Comparison of ENCODE assay signal across 11 cellular contexts in genomic region chr20:21182832-21183563, GRCh38. TPM values are rescaled to one million over a fixed set of nuclear protein-coding genes. Genes with fewer than 3 reads are reported as not detected.
DNase-seq lines count a peak whose midpoint lies in the region; ATAC-seq and TF ChIP-seq lines count a peak whose summit lies in the region.
"Had no signal": no experiment of that assay in that cellular context is flagged by ENCODE, and none has a peak within 500 bp of the region (broad histone marks: within the 10 kb centered on the region; RNA-seq: fewer than 3 reads in every experiment).

No MANE protein-coding gene starts in this region.

- H3K27me3 ChIP-seq in HCT116 (ENCODE audit: insufficient read depth, low read length) (no peaks in the 10 kb centered on the region), SJSA1 (replicated peaks) (no peaks in the 10 kb centered on the region), smooth muscle cell (ENCODE audit: low read depth) (no peaks in the 10 kb centered on the region)
- H3K27me3 ChIP-seq: esophagus muscularis mucosa, SJCRH30 had no signal

- H3K9me3 ChIP-seq in HCT116 (ENCODE audit: control insufficient read depth in 1 of 2, insufficient read depth in 1 of 2, low read depth in 1 of 2, low read length in 2 of 2) (peaks cover 0 to under 1% of the 10 kb centered on the region in 2 experiments; a peak in 1 of 4 replicates), SJSA1 (replicated peaks) (no peaks in the 10 kb centered on the region), smooth muscle cell (replicated peaks; ENCODE audit: low read depth) (no peaks in the 10 kb centered on the region)
- H3K9me3 ChIP-seq: SJCRH30 had no signal

- RAD21 ChIA-PET in HCT116 (lab: Charles Lee; ENCODE audit: low non-redundant PET in 1 of 2, low total read pairs in 2 of 2, uncharacterized antibody in 2 of 2, unreplicated experiment in 2 of 2), result no interaction called here

- CTCF ChIA-PET in HCT116 (lab: Charles Lee), result no interaction called here

- no peaks in the 10 kb centered on the region for H3K36me3 Mint-ChIP-seq in natural killer cell

- no TSS peak for BruUV-seq in HCT116 (replicated peaks; lab: Mats Ljungman, UMichigan)

- TF ChIP-seq CTCF in HCT116 (IDR thresholded peaks at IDR 0.05 in 2 of 3, conservative IDR thresholded peaks at IDR 0.05 in 1 of 3; ENCODE audit: borderline replicate concordance in 1 of 3, insufficient read depth in 1 of 3, low read depth in 2 of 3, low read length in 2 of 3) (no peak), foreskin fibroblast (IDR thresholded peaks at IDR 0.05; ENCODE audit: low read depth, low read length) (no peak), smooth muscle cell (IDR thresholded peaks at IDR 0.05; ENCODE audit: borderline replicate concordance, insufficient read depth, poor library complexity, severe bottlenecking) (no peak), natural killer cell (IDR thresholded peaks at IDR 0.05) (no peak)

- H3K9ac ChIP-seq in HCT116 (ENCODE audit: low read length), result no peak overlapping the region
- peak overlapping the region; percentile 90 for H3K9ac ChIP-seq in smooth muscle cell (ENCODE audit: low read depth)

- no peak for TF ChIP-seq RAD21 in HCT116 (IDR thresholded peaks at IDR 0.05; ENCODE audit: low read depth)

- no peaks in the 10 kb centered on the region for H3K9me2 ChIP-seq in HCT116 (ENCODE audit: insufficient read depth)

- H3K27ac Mint-ChIP-seq in natural killer cell, result no peak overlapping the region
- H3K27ac Mint-ChIP-seq: activated T-helper 17 cell treated with anti-CD3 and anti-CD28 coated beads, Interleukin-2, amount 50 U/mL, for 72 hours had no signal

- H3K4me3 ChIP-seq in HCT116 (replicated peaks in 1 of 2; ENCODE audit: low read depth in 1 of 2, low read length in 2 of 2) (no peak overlapping the region), SJSA1 (no peak overlapping the region), foreskin fibroblast (ENCODE audit: low read depth in 1 of 2, low read length in 2 of 2) (no peak overlapping the region), smooth muscle cell (peak overlapping the region; percentile 21)
- H3K4me3 ChIP-seq: esophagus muscularis mucosa, SJCRH30 had no signal

- H4K20me1 ChIP-seq in HCT116 (ENCODE audit: insufficient read depth), result no peaks in the 10 kb centered on the region
- H4K20me1 ChIP-seq in smooth muscle cell (ENCODE audit: low read depth), result no peaks in the 10 kb centered on the region

- no peak for TF ChIP-seq POLR2A in HCT116 (IDR thresholded peaks at IDR 0.05; ENCODE audit: borderline replicate concordance, extremely low read depth, insufficient read depth, insufficient read length)

- H3K4me2 ChIP-seq in HCT116 (ENCODE audit: low read length) (peak overlapping the region; percentile 41; the same call in 1 of the 2 replicates), smooth muscle cell (peak overlapping the region; percentile 79)

- H3K27me3 Mint-ChIP-seq in natural killer cell (ENCODE audit: low read depth in 2 of 2), result no peaks in the 10 kb centered on the region
- H3K27me3 Mint-ChIP-seq: activated T-helper 17 cell treated with anti-CD3 and anti-CD28 coated beads, Interleukin-2, amount 50 U/mL, for 72 hours had no signal

- 14% methylated on average over 7 of the region's 7 CpGs for WGBS in smooth muscle cell (ENCODE audit: low lambda C conversion rate)

- no peak overlapping the region for H3K4me3 Mint-ChIP-seq in natural killer cell
- H3K4me3 Mint-ChIP-seq: activated T-helper 17 cell treated with anti-CD3 and anti-CD28 coated beads, Interleukin-2, amount 50 U/mL, for 72 hours had no signal

- ATAC-seq in HCT116 (no peak), natural killer cell (no peak), HG02938 (IDR thresholded peaks at IDR 0.05; ENCODE audit: unreplicated experiment) (no peak)
- ATAC-seq: activated T-helper 17 cell treated with anti-CD3 and anti-CD28 coated beads, Interleukin-2, amount 50 U/mL, for 72 hours had no signal

- no peak for DNase-seq in HCT116 (ENCODE audit: low read depth, low spot score)
- peak; percentile 72 for DNase-seq in SJSA1 (ENCODE audit: low read depth in 1 of 2, low spot score in 2 of 2)
- DNase-seq in foreskin fibroblast, result peak; percentile 82 to 89
- no peak for DNase-seq in smooth muscle cell (lab: John Stamatoyannopoulos, UW; ENCODE audit: unreplicated experiment)
- no peak for DNase-seq in medulla oblongata (ENCODE audit: extremely low spot score)
- no peak for DNase-seq in natural killer cell
- DNase-seq in DMS 273 (lab: John Stamatoyannopoulos, UW; ENCODE audit: unreplicated experiment), result no peak
- DNase-seq: SJCRH30 had no signal

- H3K4me1 Mint-ChIP-seq in natural killer cell, result peaks cover 0 to 12% of the 10 kb centered on the region in 2 donors
- H3K4me1 Mint-ChIP-seq: activated T-helper 17 cell treated with anti-CD3 and anti-CD28 coated beads, Interleukin-2, amount 50 U/mL, for 72 hours had no signal

- H3K36me3 ChIP-seq in HCT116 (ENCODE audit: control insufficient read depth in 1 of 2, insufficient read depth in 2 of 2, low read length in 2 of 2) (no peaks in the 10 kb centered on the region), SJSA1 (no peaks in the 10 kb centered on the region), smooth muscle cell (ENCODE audit: low read depth) (no peaks in the 10 kb centered on the region)
- H3K36me3 ChIP-seq: SJCRH30 had no signal

- H3K4me1 ChIP-seq in HCT116 (ENCODE audit: control insufficient read depth in 1 of 2, insufficient read depth in 2 of 2, low read length in 2 of 2) (peaks cover 6 to 22% of the 10 kb centered on the region in 2 experiments), SJSA1 (replicated peaks) (peaks cover 16% of the 10 kb centered on the region), smooth muscle cell (ENCODE audit: low read depth) (peaks cover 15% of the 10 kb centered on the region)
- H3K4me1 ChIP-seq: SJCRH30 had no signal

- H3K9me3 Mint-ChIP-seq in natural killer cell, result no peaks in the 10 kb centered on the region
- H3K9me3 Mint-ChIP-seq: activated T-helper 17 cell treated with anti-CD3 and anti-CD28 coated beads, Interleukin-2, amount 50 U/mL, for 72 hours had no signal

- H3K79me2 ChIP-seq in HCT116 (ENCODE audit: insufficient read depth, low read length), result no peaks in the 10 kb centered on the region
- H3K79me2 ChIP-seq in smooth muscle cell (ENCODE audit: low read depth), result no peaks in the 10 kb centered on the region

- POLR2A ChIA-PET in HCT116 (lab: Charles Lee), result no interaction called here

- intact Hi-C loops in HCT116 (cut with micrococcal nuclease), result no loop called here
- intact Hi-C loops in natural killer cell (cut with micrococcal nuclease), result no loop called here

- H3K27ac ChIP-seq in HCT116 (ENCODE audit: low read depth, low read length) (no peak overlapping the region; the same call in 1 of the 2 replicates), SJSA1 (peak overlapping the region; percentile 36), smooth muscle cell (ENCODE audit: low read depth) (peak overlapping the region; percentile 98)
- H3K27ac ChIP-seq: esophagus muscularis mucosa, SJCRH30 had no signal

- H3F3A ChIP-seq in smooth muscle cell (ENCODE audit: low read depth), result peaks cover 15% of the 10 kb centered on the region

- no peak overlapping the region for H2AFZ ChIP-seq in HCT116 (ENCODE audit: low read depth, low read length, poor library complexity, severe bottlenecking)
- H2AFZ ChIP-seq in smooth muscle cell (ENCODE audit: low read depth), result no peak overlapping the region

TF ChIP-seq in HCT116, 20 proteins besides CTCF, POLR2A, EP300 and RAD21:
- TF ChIP-seq ZFX (IDR thresholded peaks at IDR 0.05) (no peak), JUND (IDR thresholded peaks at IDR 0.05) (0 out of 2 replicates have a peak, but pooled peaks have one; percentile 33), SP1 (IDR thresholded peaks at IDR 0.05; ENCODE audit: low read depth) (peak; percentile 37; the same call in 1 of the 2 replicates), FOSL1 (IDR thresholded peaks at IDR 0.05; ENCODE audit: low read depth) (peak; percentile 42; the same call in 1 of the 2 replicates), SRF (IDR thresholded peaks at IDR 0.05; ENCODE audit: low read depth) (no peak), CEBPB (IDR thresholded peaks at IDR 0.05; ENCODE audit: low read depth) (peak; percentile 80), EGR1 (IDR thresholded peaks at IDR 0.05; ENCODE audit: low read depth) (no peak), ATF3 (IDR thresholded peaks at IDR 0.05) (no peak)

RNA-seq across cellular contexts. Expression of gene KIZ, which starts 57.1 kb away (rescaled TPM):
- total RNA-seq in HCT116 (2021; ENCODE audit: unreplicated experiment) (17.6 TPM), smooth muscle cell (20.5 and 20.9 TPM in 2 replicates), natural killer cell (10 to 100 TPM; 32.9 to 38.2 (median 35.3) TPM)
- 6.0 and 6.6 TPM in 2 replicates for polyA plus RNA-seq in HCT116 (2012)
- 13.2 and 32.0 TPM in 2 replicates for total RNA-seq in SJSA1 (2014; rRNA removed; shearing (Covaris generic))
- 16.9 and 19.2 TPM in 2 replicates for polyA plus RNA-seq in smooth muscle cell

Comparison
In these comparisons a context has a peak if more than half of its experiments do, and no peak if none do; other contexts are left out.
1. DNase-seq: peak in SJSA1 (2 of 2) and foreskin fibroblast (2 of 2); none in HCT116 (single experiment), smooth muscle cell (single experiment), medulla oblongata (single experiment), natural killer cell (single experiment) and DMS 273 (single experiment).